31 cellular contexts compared by ENCODE assay signal in the genomic region with DNA sequence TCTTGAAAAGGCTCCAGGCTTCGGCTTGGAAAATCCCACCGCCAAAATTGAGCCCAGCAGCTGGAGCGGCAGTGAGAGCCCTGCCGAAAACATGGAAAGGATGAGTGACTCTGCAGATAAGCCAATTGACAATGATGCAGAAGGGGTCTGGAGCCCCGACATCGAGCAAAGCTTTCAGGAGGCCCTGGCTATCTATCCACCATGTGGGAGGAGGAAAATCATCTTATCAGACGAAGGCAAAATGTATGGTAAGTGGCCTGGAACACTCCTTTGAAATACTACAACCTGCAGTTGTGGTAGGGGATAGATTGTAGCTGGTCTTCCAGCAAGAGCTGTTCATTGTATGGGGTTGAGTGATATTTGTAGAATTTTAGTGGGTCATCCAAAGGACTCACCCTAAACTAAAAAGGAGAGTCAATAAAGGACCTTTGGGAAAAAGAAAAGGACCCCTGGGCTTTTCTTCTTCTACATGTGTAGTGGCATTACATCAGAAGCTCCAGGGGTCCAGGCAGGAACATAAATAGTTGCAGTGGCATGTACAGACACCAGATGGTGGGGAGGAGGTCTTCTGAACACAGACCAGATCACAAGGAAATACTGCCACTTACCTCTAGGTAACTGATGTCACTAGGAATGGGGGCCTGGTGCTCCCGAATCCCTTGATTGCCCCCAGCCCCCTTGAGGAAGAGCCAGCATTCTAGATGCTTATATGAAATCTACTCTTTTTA.
DNase-seq lines count a peak whose midpoint lies in the region; ATAC-seq and TF ChIP-seq lines count a peak whose summit lies in the region.
"Had no signal": no experiment of that assay in that cellular context is flagged by ENCODE, and none has a peak within 500 bp of the region (broad histone marks: within the 10 kb centered on the region; RNA-seq: fewer than 3 reads in every experiment).

No MANE protein-coding gene starts in this region.

- H3K4ac ChIP-seq in trophoblast cell (ENCODE audit: low read depth, low read length) = peak overlapping the region; percentile 19

- no peak overlapping the region for H2BK5ac ChIP-seq in trophoblast cell (ENCODE audit: low read depth, low read length, poor library complexity)

- H3K36me3 ChIP-seq in trophoblast cell (ENCODE audit: control insufficient read depth in 1 of 2, insufficient read depth in 2 of 2, low read length in 2 of 2) = peaks cover 18 to 30% of the 10 kb centered on the region in 2 experiments
- H3K36me3 ChIP-seq: left lung, neutrophil, prostate gland had no signal

- no peaks in the 10 kb centered on the region for H3K27me3 ChIP-seq in trophoblast cell (ENCODE audit: insufficient read depth, low read length)
- H3K27me3 ChIP-seq: ascending aorta, left lung, sigmoid colon, tibial nerve had no signal

- no peak overlapping the region for H3K14ac ChIP-seq in trophoblast cell (ENCODE audit: low read length)

- H3K27me3 Mint-ChIP-seq in HFFc6 (ENCODE audit: insufficient read depth) = no peaks in the 10 kb centered on the region

- DNase-seq in DMS 273 (lab: John Stamatoyannopoulos, UW; ENCODE audit: unreplicated experiment) (peak; percentile 82), HFFc6 (no peak), NCI-H82 treated with DMSO at 0.1 percent for 48 hours (lab: John Stamatoyannopoulos, UW; ENCODE audit: unreplicated experiment) (peak; percentile 62), trophoblast cell (no peak), dedifferentiated amniotic fluid mesenchymal stem cell (ENCODE audit: extremely low spot score) (no peak), COLO829 (ENCODE audit: low spot score) (no peak)
- DNase-seq: activated CD4-positive, alpha-beta T cell treated with anti-CD3 and anti-CD28 coated beads, Interleukin-2, amount 50 U/mL, for 48 hours; activated gamma-delta T cell treated with Interleukin-2 at 50 U/mL for 16 hours; activated naive CD8-positive, alpha-beta T cell treated with anti-CD3 and anti-CD28 coated beads, Interleukin-2, amount 10 ng/mL, durations not matched to agents 7 days and 5 days; activated T-cell treated with anti-CD3 and anti-CD28 coated beads, Interleukin-2, amount 50 U/mL, for 48 hours; caudate nucleus; head of caudate nucleus; IMR-90; left lung; mesenchymal stem cell; NCI-H1930; NCI-H226; NK-92 treated with Interleukin-12 subunit alpha and Interleukin-12 subunit beta, amount 100 ng/mL, for 24 hours; PC-3; sigmoid colon; T-helper 17 cell had no signal

- no peak overlapping the region for H2AK5ac ChIP-seq in trophoblast cell (ENCODE audit: low read length)

- no peak for ATAC-seq in HG03175 (IDR thresholded peaks at IDR 0.05; ENCODE audit: unreplicated experiment)
- ATAC-seq: esophagus mucosa; left lung; PC-3; stimulated activated effector memory CD8-positive, alpha-beta T cell treated with anti-CD3 and anti-CD28 coated beads, Interleukin-12 subunit alpha, Interleukin-12 subunit beta, amount 100 ng/mL, for 72 hours; T-helper 17 cell had no signal

- H3K79me1 ChIP-seq in trophoblast cell (ENCODE audit: low read length) = peaks cover 8% of the 10 kb centered on the region

- H4K8ac ChIP-seq in trophoblast cell (ENCODE audit: low read depth, low read length) = no peak overlapping the region

- WGBS in trophoblast cell (ENCODE audit: extremely low coverage, insufficient coverage, insufficient read length) = no CpG with 5 or more reads among the region's 8 CpGs

- peaks cover 16 to 20% of the 10 kb centered on the region in 2 experiments for H3K4me1 ChIP-seq in trophoblast cell (ENCODE audit: control insufficient read depth in 1 of 2, insufficient read depth in 2 of 2, low read length in 2 of 2)
- H3K4me1 ChIP-seq: left lung, prostate gland had no signal

- no peak for TF ChIP-seq CTCF in HFFc6 (IDR thresholded peaks at IDR 0.05)

- H3K9me3 ChIP-seq in trophoblast cell (ENCODE audit: insufficient read depth, low read depth, low read length) = no peaks in the 10 kb centered on the region
- H3K9me3 ChIP-seq: ascending aorta, left lung, neutrophil, prostate gland, sigmoid colon, tibial nerve had no signal

- peaks cover 25% of the 10 kb centered on the region for H3K79me2 ChIP-seq in trophoblast cell (ENCODE audit: control insufficient read depth, insufficient read depth, low read length, poor library complexity)

- H4K12ac ChIP-seq in trophoblast cell (ENCODE audit: low read depth, low read length) = no peak overlapping the region

- no peak overlapping the region for H2BK120ac ChIP-seq in trophoblast cell (ENCODE audit: insufficient read depth, low read length, poor library complexity)

- no peak overlapping the region for H3K27ac ChIP-seq in trophoblast cell (ENCODE audit: low read depth, low read length)
- H3K27ac ChIP-seq: ascending aorta, left lung, neutrophil, prostate gland, SK-N-MC had no signal

- H3K4me1 Mint-ChIP-seq in HFFc6 (ENCODE audit: low read depth) = peaks cover 53% of the 10 kb centered on the region
- H3K4me1 Mint-ChIP-seq: activated naive CD8-positive, alpha-beta T cell treated with anti-CD3 and anti-CD28 coated beads, Interleukin-2, amount 10 ng/mL, durations not matched to agents 7 days and 5 days; stimulated activated effector memory CD8-positive, alpha-beta T cell treated with anti-CD3 and anti-CD28 coated beads, Interleukin-12 subunit alpha, Interleukin-12 subunit beta, amount 100 ng/mL, for 72 hours; T-helper 17 cell had no signal

- no peak overlapping the region for H2BK12ac ChIP-seq in trophoblast cell (ENCODE audit: low read length)

- H3K27ac Mint-ChIP-seq in HFFc6 = 0 out of 2 replicates have a peak overlapping the region, but pooled peaks have one; percentile 12
- H3K27ac Mint-ChIP-seq: activated naive CD8-positive, alpha-beta T cell treated with anti-CD3 and anti-CD28 coated beads, Interleukin-2, amount 10 ng/mL, durations not matched to agents 7 days and 5 days; CD14-positive monocyte; dendritic cell treated with granulocyte-macrophage colony-stimulating factor and Interleukin-4, amounts not matched to agents 40 ng/mL and 50 ng/mL, for 4 days; stimulated activated effector memory CD8-positive, alpha-beta T cell treated with anti-CD3 and anti-CD28 coated beads, Interleukin-12 subunit alpha, Interleukin-12 subunit beta, amount 100 ng/mL, for 72 hours; T-helper 17 cell had no signal

- H3K9ac ChIP-seq in trophoblast cell (ENCODE audit: low read length) = no peak overlapping the region

- no peak overlapping the region for H2AFZ ChIP-seq in trophoblast cell (ENCODE audit: insufficient read depth, low read length, poor library complexity)

- peaks cover 40% of the 10 kb centered on the region for H3K36me3 Mint-ChIP-seq in HFFc6 (ENCODE audit: low read depth)
- H3K36me3 Mint-ChIP-seq: activated naive CD8-positive, alpha-beta T cell treated with anti-CD3 and anti-CD28 coated beads, Interleukin-2, amount 10 ng/mL, durations not matched to agents 7 days and 5 days; CD14-positive monocyte; stimulated activated effector memory CD8-positive, alpha-beta T cell treated with anti-CD3 and anti-CD28 coated beads, Interleukin-12 subunit alpha, Interleukin-12 subunit beta, amount 100 ng/mL, for 72 hours had no signal

- H3K4me3 ChIP-seq in trophoblast cell (ENCODE audit: low read depth, low read length) = no peak overlapping the region
- H3K4me3 ChIP-seq: ascending aorta, left lung, prostate gland, sigmoid colon, SK-N-MC, tibial nerve had no signal

- no peaks in the 10 kb centered on the region for H3K9me3 Mint-ChIP-seq in HFFc6
- H3K9me3 Mint-ChIP-seq: activated naive CD8-positive, alpha-beta T cell treated with anti-CD3 and anti-CD28 coated beads, Interleukin-2, amount 10 ng/mL, durations not matched to agents 7 days and 5 days; dendritic cell treated with granulocyte-macrophage colony-stimulating factor and Interleukin-4, amounts not matched to agents 40 ng/mL and 50 ng/mL, for 4 days; stimulated activated effector memory CD8-positive, alpha-beta T cell treated with anti-CD3 and anti-CD28 coated beads, Interleukin-12 subunit alpha, Interleukin-12 subunit beta, amount 100 ng/mL, for 72 hours had no signal

- no peak overlapping the region for H3K18ac ChIP-seq in trophoblast cell (ENCODE audit: low read length)

- H4K91ac ChIP-seq in trophoblast cell (ENCODE audit: low read depth, low read length) = no peak overlapping the region

- H3K4me3 Mint-ChIP-seq in HFFc6 = no peak overlapping the region; the same call in 1 of the 2 replicates
- H3K4me3 Mint-ChIP-seq: activated naive CD8-positive, alpha-beta T cell treated with anti-CD3 and anti-CD28 coated beads, Interleukin-2, amount 10 ng/mL, durations not matched to agents 7 days and 5 days; CD14-positive monocyte; dendritic cell treated with granulocyte-macrophage colony-stimulating factor and Interleukin-4, amounts not matched to agents 40 ng/mL and 50 ng/mL, for 4 days; stimulated activated effector memory CD8-positive, alpha-beta T cell treated with anti-CD3 and anti-CD28 coated beads, Interleukin-12 subunit alpha, Interleukin-12 subunit beta, amount 100 ng/mL, for 72 hours; T-helper 17 cell had no signal

- no peak overlapping the region for H3K4me2 ChIP-seq in trophoblast cell (ENCODE audit: low read length)

- no peak overlapping the region for H3K23ac ChIP-seq in trophoblast cell (ENCODE audit: low read length)

Comparison
In these comparisons a context has a peak if more than half of its experiments do, and no peak if none do; other contexts are left out.
1. DNase-seq: peak in DMS 273 (single experiment) and NCI-H82 treated with DMSO at 0.1 percent for 48 hours (single experiment); none in HFFc6 (single experiment), trophoblast cell (0 of 2), dedifferentiated amniotic fluid mesenchymal stem cell (single experiment) and COLO829 (single experiment).